Comparison of ENCODE assay signal across 8 cellular contexts in genomic region chr2:20186078-20186854, GRCh38. TPM values are rescaled to one million over a fixed set of nuclear protein-coding genes. Genes with fewer than 3 reads are reported as not detected.
DNase-seq lines count a peak whose midpoint lies in the region; ATAC-seq and TF ChIP-seq lines count a peak whose summit lies in the region.
"Had no signal": no experiment of that assay in that cellular context is flagged by ENCODE, and none has a peak within 500 bp of the region (broad histone marks: within the 10 kb centered on the region; RNA-seq: fewer than 3 reads in every experiment).

No MANE protein-coding gene starts in this region.

- peak overlapping the region; percentile 87 for H3K27ac ChIP-seq in SJSA1

- DNase-seq in SJSA1 (ENCODE audit: low read depth in 1 of 2, low spot score in 2 of 2) (peak; percentile 63 to 75), kidney epithelial cell (ENCODE audit: low read depth) (peak; percentile 77), type B pancreatic cell (ENCODE audit: extremely low spot score, unreplicated experiment) (no peak), AG08396 (ENCODE audit: low spot score) (no peak)
- no peak for DNase-seq in activated effector memory CD4-positive, alpha-beta T cell treated with anti-CD3 and anti-CD28 coated beads, Interleukin-2, amount 50 U/mL, for 16 hours

- no peaks in the 10 kb centered on the region for H3K27me3 ChIP-seq in SJSA1 (replicated peaks)
- no peaks in the 10 kb centered on the region for H3K27me3 ChIP-seq in kidney epithelial cell (ENCODE audit: control insufficient read depth, insufficient read depth, low read length)

- H3K27ac Mint-ChIP-seq in type B pancreatic cell, result peak overlapping the region; percentile 26
- H3K27ac Mint-ChIP-seq: T-helper 2 cell treated with Interferon-gamma antibody and Interleukin-4, amounts not matched to agents 5 μg/mL and 100 μg/mL, for 36 hours had no signal

- H3K36me3 ChIP-seq in SJSA1, result no peaks in the 10 kb centered on the region
- H3K36me3 ChIP-seq in kidney epithelial cell (ENCODE audit: control insufficient read depth, insufficient read depth, low read length), result no peaks in the 10 kb centered on the region

- no peaks in the 10 kb centered on the region for H3K9me3 ChIP-seq in SJSA1 (replicated peaks)

- H3K9me3 Mint-ChIP-seq in type B pancreatic cell, result no peaks in the 10 kb centered on the region
- H3K9me3 Mint-ChIP-seq: T-helper 2 cell treated with Interferon-gamma antibody and Interleukin-4, amounts not matched to agents 5 μg/mL and 100 μg/mL, for 36 hours had no signal

- peaks cover 50% of the 10 kb centered on the region for H3K4me1 ChIP-seq in SJSA1 (replicated peaks)

- no peak overlapping the region for H3K4me3 Mint-ChIP-seq in type B pancreatic cell
- H3K4me3 Mint-ChIP-seq: T-helper 2 cell treated with Interferon-gamma antibody and Interleukin-4, amounts not matched to agents 5 μg/mL and 100 μg/mL, for 36 hours had no signal

- peak overlapping the region; percentile 28 for H3K4me3 ChIP-seq in SJSA1
- no peak overlapping the region for H3K4me3 ChIP-seq in kidney epithelial cell (ENCODE audit: low read depth, low read length)

- H3K4me1 Mint-ChIP-seq in type B pancreatic cell (ENCODE audit: unreplicated experiment), result peaks cover 57% of the 10 kb centered on the region

- ATAC-seq in HG03095 (IDR thresholded peaks at IDR 0.05; ENCODE audit: unreplicated experiment), result peak; percentile 53
- ATAC-seq in GM19397 (IDR thresholded peaks at IDR 0.05; ENCODE audit: unreplicated experiment), result no peak

- H3K27me3 Mint-ChIP-seq in type B pancreatic cell, result no peaks in the 10 kb centered on the region

- H3K36me3 Mint-ChIP-seq in type B pancreatic cell, result no peaks in the 10 kb centered on the region

- no peak for TF ChIP-seq CTCF in kidney epithelial cell (IDR thresholded peaks at IDR 0.05; ENCODE audit: insufficient read depth, low read length, poor library complexity, severe bottlenecking)
- no peak for TF ChIP-seq CTCF in type B pancreatic cell (conservative IDR thresholded peaks at IDR 0.05)

RNA-seq across cellular contexts. Expression of gene SDC1, which starts 38.7 kb away (rescaled TPM):
- 75.2 and 117 TPM in 2 replicates for total RNA-seq in SJSA1 (2014; rRNA removed; shearing (Covaris generic))
- total RNA-seq in kidney epithelial cell (184 and 187 TPM in 2 replicates), type B pancreatic cell (ENCODE audit: low replicate concordance) (164 and 375 TPM in 2 replicates)

Comparison
In these comparisons a context has a peak if more than half of its experiments do, and no peak if none do; other contexts are left out.
1. DNase-seq: peak in SJSA1 (2 of 2) and kidney epithelial cell (single experiment); none in type B pancreatic cell (single experiment), activated effector memory CD4-positive, alpha-beta T cell treated with anti-CD3 and anti-CD28 coated beads, Interleukin-2, amount 50 U/mL, for 16 hours (single experiment) and AG08396 (single experiment).